ENCODE assay signal across 27 cellular contexts in the genomic region with DNA sequence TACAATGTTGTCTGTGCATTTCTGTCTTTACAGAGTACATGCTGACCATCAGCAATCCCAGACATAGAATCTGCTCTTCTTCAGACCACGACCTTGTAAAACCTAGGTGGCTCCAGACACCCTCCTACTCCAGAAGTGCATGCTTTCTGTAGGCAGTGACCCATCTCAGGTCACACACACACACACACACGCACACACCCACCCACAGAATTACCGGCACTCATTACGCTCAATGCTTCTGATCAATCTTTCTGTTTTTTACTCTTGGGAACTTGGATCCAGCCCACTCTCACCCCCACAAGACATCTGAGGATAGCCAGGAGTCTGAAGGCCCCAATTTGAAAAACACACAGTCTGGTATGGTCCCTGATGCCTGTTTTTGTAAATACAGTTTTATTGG. TPM values are rescaled to one million over a fixed set of nuclear protein-coding genes. Genes with fewer than 3 reads are reported as not detected.
"Had no signal": no experiment of that assay in that cellular context is flagged by ENCODE, and none has a peak within 500 bp of the region (broad histone marks: within the 10 kb centered on the region; RNA-seq: fewer than 3 reads in every experiment).

No MANE protein-coding gene starts in this region.

- ATAC-seq: activated CD4-positive, CD25-positive, alpha-beta regulatory T cell treated with anti-CD3 and anti-CD28 coated beads, Interleukin-2, amount 50 U/mL, for 24 hours; activated CD8-positive, alpha-beta T cell treated with anti-CD3 and anti-CD28 coated beads for 36 hours; activated T-cell treated with anti-CD3 and anti-CD28 coated beads, Interleukin-2, amount 50 U/mL, for 4 hours; activated T-helper 17 cell treated with anti-CD3 and anti-CD28 coated beads, Interleukin-2, amount 50 U/mL, for 72 hours; effector memory CD8-positive, alpha-beta T cell; gastroesophageal sphincter had no signal

- H3K27ac ChIP-seq: brain microvascular endothelial cell, esophagus muscularis mucosa, gastroesophageal sphincter, WERI-Rb-1 had no signal

- H3K9me3 ChIP-seq: esophagus muscularis mucosa had no signal

- H3K27me3 ChIP-seq: brain microvascular endothelial cell, gastroesophageal sphincter had no signal

- DNase-seq: activated B cell treated with CpG ODN at 0.5 μM for 24 hours; activated CD4-positive, alpha-beta T cell treated with anti-CD3 and anti-CD28 coated beads for 48 hours; activated CD4-positive, alpha-beta T cell treated with anti-CD3 and anti-CD28 coated beads, Interleukin-2, amount 50 U/mL, for 1 hour; activated CD4-positive, alpha-beta T cell treated with anti-CD3 and anti-CD28 coated beads, Interleukin-2, amount 50 U/mL, for 48 hours; activated CD8-positive, alpha-beta memory T cell treated with anti-CD3 and anti-CD28 coated beads for 24 hours; activated CD8-positive, alpha-beta T cell treated with anti-CD3 and anti-CD28 coated beads for 36 hours; activated effector memory CD4-positive, alpha-beta T cell treated with Interleukin-2 at 50 U/mL for 16 hours; activated gamma-delta T cell treated with Interleukin-2 at 50 U/mL for 16 hours; activated naive CD4-positive, alpha-beta T cell treated with anti-CD3 and anti-CD28 coated beads, Interleukin-2, amount 50 U/mL, for 16 hours; activated naive CD4-positive, alpha-beta T cell treated with Interleukin-2 at 50 U/mL for 16 hours; activated T-cell treated with anti-CD3 and anti-CD28 coated beads, Interleukin-2, amount 50 U/mL, for 4 hours; amniotic stem cell; anterior cingulate cortex; brain microvascular endothelial cell; cortex of kidney; dermis blood vessel endothelial cell; effector CD4-positive, alpha-beta T cell; effector memory CD8-positive, alpha-beta T cell; erythroblast; foreskin melanocyte; T-helper 2 cell; WERI-Rb-1 had no signal

- H3K4me3 ChIP-seq: esophagus muscularis mucosa, gastroesophageal sphincter had no signal

- H3K36me3 ChIP-seq: brain microvascular endothelial cell, esophagus muscularis mucosa, gastroesophageal sphincter, WERI-Rb-1 had no signal

RNA-seq across cellular contexts. Expression of a gene that starts 7.5 kb away (rescaled TPM):
- total RNA-seq: T-helper 1 cell treated with Interleukin-12 subunit alpha and Interleukin-12 subunit beta and Interleukin-4 antibody, amounts not matched to agents 30 ng/mL and 1 ng/mL, for 36 hours had no signal
